In the genomic region with DNA sequence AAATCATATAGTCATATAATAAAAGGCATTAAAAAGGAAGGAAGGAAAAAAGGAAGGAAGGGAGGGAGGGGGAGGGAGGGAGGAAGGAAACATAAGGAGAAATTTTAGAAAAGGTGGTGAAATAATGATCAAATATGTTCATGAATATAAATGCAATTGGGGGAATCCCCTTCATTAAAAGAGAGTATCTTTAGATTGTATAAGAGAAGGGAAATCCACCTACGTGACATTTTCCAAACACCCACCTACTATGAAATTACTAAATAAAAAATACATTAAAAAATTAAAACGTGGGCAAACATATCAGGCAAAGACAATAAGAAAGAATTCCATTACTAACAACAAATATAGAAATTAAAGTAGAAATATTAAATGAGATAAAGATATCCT, we compare ENCODE assay signal across 6 cellular contexts.
"Had no signal": no experiment of that assay in that cellular context is flagged by ENCODE, and none has a peak within 500 bp of the region (broad histone marks: within the 10 kb centered on the region; RNA-seq: fewer than 3 reads in every experiment).

No MANE protein-coding gene starts in this region.

- FAIRE-seq: H1, H54, HTR-8/SVneo had no signal

- DNase-seq: H9, HCEC 1CT had no signal

- H3K4me3 ChIP-seq: GM23338 had no signal

- ATAC-seq: GM23338 had no signal

- H3K4me2 ChIP-seq: GM23338 had no signal
